In genomic region chr9:112867275-112867991, GRCh38 we compare ENCODE assay signal across 10 cellular contexts. TPM values are rescaled to one million over a fixed set of nuclear protein-coding genes. Genes with fewer than 3 reads are reported as not detected.
DNase-seq lines count a peak whose midpoint lies in the region; ATAC-seq, FAIRE-seq and TF ChIP-seq lines count a peak whose summit lies in the region.
"Had no signal": no experiment of that assay in that cellular context is flagged by ENCODE, and none has a peak within 500 bp of the region (broad histone marks: within the 10 kb centered on the region; RNA-seq: fewer than 3 reads in every experiment).

No MANE protein-coding gene starts in this region.

- H3K4me3 Mint-ChIP-seq in HFFc6 = peak overlapping the region; percentile 69

- H3K36me3 ChIP-seq in RWPE2 (ENCODE audit: low read depth) = no peaks in the 10 kb centered on the region
- H3K36me3 ChIP-seq in esophagus (ENCODE audit: control insufficient read depth in 2 of 2, insufficient read depth in 2 of 2, low read length in 1 of 2) = peaks cover 0 to 17% of the 10 kb centered on the region in 2 donors
- peaks cover 19% of the 10 kb centered on the region for H3K36me3 ChIP-seq in effector memory CD4-positive, alpha-beta T cell (ENCODE audit: control insufficient read depth, insufficient read depth, low read length)

- WGBS in esophagus, 2 donors = 49 to 50% methylated on average over 3 of the region's 3 CpGs

- no peaks in the 10 kb centered on the region for H3K27me3 Mint-ChIP-seq in HFFc6 (ENCODE audit: insufficient read depth)

- no peak for FAIRE-seq in GM19239 (lab: Jason Lieb, UNC)

- peak overlapping the region; percentile 44 for H3K27ac ChIP-seq in RWPE2 (ENCODE audit: poor library complexity, severe bottlenecking)
- H3K27ac ChIP-seq in esophagus (ENCODE audit: low read depth in 2 of 2, low read length in 1 of 2) = peak overlapping the region; percentile 62 to 83
- no peak overlapping the region for H3K27ac ChIP-seq in effector memory CD4-positive, alpha-beta T cell (ENCODE audit: insufficient read depth, low read length, poor library complexity, severe bottlenecking)
- H3K27ac ChIP-seq: gastrocnemius medialis, KMS-11 had no signal

- peaks cover 6% of the 10 kb centered on the region for H3K9me3 Mint-ChIP-seq in HFFc6

- TF ChIP-seq CTCF in HFFc6 (IDR thresholded peaks at IDR 0.05) (no peak), RWPE2 (IDR thresholded peaks at IDR 0.05; ENCODE audit: poor library complexity, severe bottlenecking) (no peak)

- peaks cover 30% of the 10 kb centered on the region for H3K4me1 Mint-ChIP-seq in HFFc6 (ENCODE audit: low read depth)

- H3K4me1 ChIP-seq in RWPE2 (ENCODE audit: insufficient read depth, poor library complexity, severe bottlenecking) (peaks cover 9% of the 10 kb centered on the region), esophagus (ENCODE audit: control insufficient read depth in 2 of 2, insufficient read depth in 2 of 2, low read length in 1 of 2) (peaks cover 0 to 6% of the 10 kb centered on the region in 2 donors)
- H3K4me1 ChIP-seq in effector memory CD4-positive, alpha-beta T cell (ENCODE audit: control insufficient read depth, insufficient read depth, low read length, poor library complexity, severe bottlenecking) = no peaks in the 10 kb centered on the region
- H3K4me1 ChIP-seq: gastrocnemius medialis had no signal

- H3K27ac Mint-ChIP-seq in HFFc6 = peak overlapping the region; percentile 92

- DNase-seq in HFFc6 (peak; percentile 80), RWPE2 (ENCODE audit: low spot score) (no peak), GM19239 (ENCODE audit: insufficient read length, low spot score) (no peak), NCI-H146 (lab: John Stamatoyannopoulos, UW) (no peak)
- DNase-seq in stimulated activated CD4-positive, alpha-beta T cell treated with anti-CD3 and anti-CD28 coated beads, Interleukin-2, amount 100 ng/mL, for 48 hours = peak; percentile 13 to 29
- no peak for DNase-seq in effector memory CD4-positive, alpha-beta T cell
- DNase-seq: gastrocnemius medialis had no signal

- H3K9me3 ChIP-seq in RWPE2 (ENCODE audit: severe bottlenecking) = no peaks in the 10 kb centered on the region
- no peaks in the 10 kb centered on the region for H3K9me3 ChIP-seq in esophagus (ENCODE audit: control insufficient read depth in 2 of 2, insufficient read depth in 1 of 2, low read depth in 1 of 2, low read length in 1 of 2)
- H3K9me3 ChIP-seq in effector memory CD4-positive, alpha-beta T cell (ENCODE audit: control insufficient read depth, low read length) = no peaks in the 10 kb centered on the region
- H3K9me3 ChIP-seq: gastrocnemius medialis had no signal

- ATAC-seq in RWPE2 (ENCODE audit: low read depth) (peak; percentile 84), HG03354 (IDR thresholded peaks at IDR 0.05; ENCODE audit: poor library complexity, severe bottlenecking, unreplicated experiment) (no peak)
- ATAC-seq: gastrocnemius medialis had no signal

- H3K36me3 Mint-ChIP-seq in HFFc6 (ENCODE audit: low read depth) = peaks cover 42% of the 10 kb centered on the region

- H3K27me3 ChIP-seq in RWPE2 (ENCODE audit: insufficient read depth, poor library complexity, severe bottlenecking) (no peaks in the 10 kb centered on the region), esophagus (ENCODE audit: control insufficient read depth in 1 of 2, insufficient read depth in 2 of 2, low read length in 2 of 2) (no peaks in the 10 kb centered on the region)
- H3K27me3 ChIP-seq in effector memory CD4-positive, alpha-beta T cell (replicated peaks; ENCODE audit: control insufficient read depth, insufficient read depth, low read length, poor library complexity, severe bottlenecking) = no peaks in the 10 kb centered on the region
- H3K27me3 ChIP-seq: gastrocnemius medialis had no signal

- H3K4me3 ChIP-seq in RWPE2 (ENCODE audit: severe bottlenecking) (no peak overlapping the region), esophagus (ENCODE audit: low read depth in 1 of 2, low read length in 2 of 2) (no peak overlapping the region)
- no peak overlapping the region for H3K4me3 ChIP-seq in effector memory CD4-positive, alpha-beta T cell (ENCODE audit: insufficient read depth, low read depth, low read length, poor library complexity, severe bottlenecking)
- H3K4me3 ChIP-seq: gastrocnemius medialis had no signal

RNA-seq across cellular contexts. Expression of gene SLC46A2, which starts 23.2 kb away (rescaled TPM):
- not detected for total RNA-seq in HFFc6 (2021; fragmentation: NEBNext Ultra II Directional; extraction: Animal tissue kit (Norgen Biotek cat#: 25700))
- 1 to 10 TPM; 1.0 to 1.6 TPM for polyA plus RNA-seq in esophagus

Comparison
In these comparisons a context has a peak if more than half of its experiments do, and no peak if none do; other contexts are left out.
1. DNase-seq: peak in HFFc6 (single experiment) and stimulated activated CD4-positive, alpha-beta T cell treated with anti-CD3 and anti-CD28 coated beads, Interleukin-2, amount 100 ng/mL, for 48 hours (2 of 2); none in RWPE2 (single experiment), GM19239 (single experiment), effector memory CD4-positive, alpha-beta T cell (0 of 3) and NCI-H146 (single experiment).